20 cellular contexts compared by ENCODE assay signal in the genomic region with DNA sequence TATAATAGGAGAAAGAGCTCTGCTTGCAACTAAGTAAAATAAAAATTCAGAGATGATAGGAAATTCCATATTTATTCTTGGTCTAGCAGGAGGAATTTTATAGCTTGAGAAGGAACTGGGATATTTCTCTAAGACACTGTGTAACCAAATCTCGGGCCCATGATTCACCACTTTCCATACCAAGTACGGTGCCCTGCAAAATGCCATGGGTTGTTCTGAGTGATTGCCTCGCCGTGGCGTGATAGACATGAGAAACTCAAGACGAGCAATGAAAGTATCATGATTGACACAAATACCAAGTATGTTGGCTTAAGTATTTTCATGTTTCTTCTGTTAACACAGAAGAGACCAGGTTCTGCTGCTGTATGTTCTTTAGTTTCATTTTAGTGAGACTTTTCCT.
"Had no signal": no experiment of that assay in that cellular context is flagged by ENCODE, and none has a peak within 500 bp of the region (broad histone marks: within the 10 kb centered on the region; RNA-seq: fewer than 3 reads in every experiment).

No MANE protein-coding gene starts in this region.

- H3K4me3 ChIP-seq: esophagus squamous epithelium, hepatocyte, left ventricle myocardium inferior, lower lobe of right lung, smooth muscle cell, transverse colon had no signal

- H3K9me3 ChIP-seq: esophagus squamous epithelium, left ventricle myocardium inferior, lower lobe of right lung, transverse colon had no signal

- H3K9me3 Mint-ChIP-seq: central memory CD8-positive, alpha-beta T cell; dendritic cell treated with granulocyte-macrophage colony-stimulating factor and Interleukin-4, amounts not matched to agents 40 ng/mL and 50 ng/mL, for 4 days; effector memory CD8-positive, alpha-beta T cell; memory B cell; nephron had no signal

- H3K4me1 ChIP-seq: lower lobe of right lung, transverse colon had no signal

- H3K27ac Mint-ChIP-seq: dendritic cell treated with granulocyte-macrophage colony-stimulating factor and Interleukin-4, amounts not matched to agents 40 ng/mL and 50 ng/mL, for 4 days; effector memory CD8-positive, alpha-beta T cell; memory B cell; nephron had no signal

- H3K27me3 ChIP-seq: esophagus squamous epithelium, hepatocyte, transverse colon had no signal

- H3K79me2 ChIP-seq: hepatocyte had no signal

- H3K27ac ChIP-seq: epithelial cell of prostate, esophagus squamous epithelium, hepatocyte, left ventricle myocardium inferior, lower lobe of right lung, transverse colon had no signal

- H3K36me3 ChIP-seq: esophagus squamous epithelium, left ventricle myocardium inferior, lower lobe of right lung, transverse colon had no signal

- H3K27me3 Mint-ChIP-seq: central memory CD8-positive, alpha-beta T cell; dendritic cell treated with granulocyte-macrophage colony-stimulating factor and Interleukin-4, amounts not matched to agents 40 ng/mL and 50 ng/mL, for 4 days; memory B cell had no signal

- H3K4me2 ChIP-seq: hepatocyte, smooth muscle cell had no signal

- ATAC-seq: effector memory CD8-positive, alpha-beta T cell; left cardiac atrium; lower lobe of right lung; right cardiac atrium had no signal

- H3K4me1 Mint-ChIP-seq: central memory CD8-positive, alpha-beta T cell; nephron had no signal

- DNase-seq: effector memory CD8-positive, alpha-beta T cell; esophagus squamous epithelium; foreskin fibroblast; kidney; left cardiac atrium; left ventricle myocardium inferior; lower lobe of right lung; midbrain; posterior cingulate gyrus; right cardiac atrium; stimulated activated CD4-positive, alpha-beta T cell treated with anti-CD3 and anti-CD28 coated beads, Interleukin-2, amount 100 ng/mL, for 48 hours; stimulated activated naive CD4-positive, alpha-beta T cell treated with Interleukin-2 at 50 U/mL for 16 hours; transverse colon had no signal

- H2AFZ ChIP-seq: hepatocyte had no signal

- H3K36me3 Mint-ChIP-seq: memory B cell had no signal

- H3K4me3 Mint-ChIP-seq: central memory CD8-positive, alpha-beta T cell; dendritic cell treated with granulocyte-macrophage colony-stimulating factor and Interleukin-4, amounts not matched to agents 40 ng/mL and 50 ng/mL, for 4 days; effector memory CD8-positive, alpha-beta T cell; memory B cell; nephron had no signal
